Comparison of ENCODE assay signal across 37 cellular contexts in genomic region chr7:74048999-74049599, GRCh38. TPM values are rescaled to one million over a fixed set of nuclear protein-coding genes. Genes with fewer than 3 reads are reported as not detected.
"Had no signal": no experiment of that assay in that cellular context is flagged by ENCODE, and none has a peak within 500 bp of the region (broad histone marks: within the 10 kb centered on the region; RNA-seq: fewer than 3 reads in every experiment).

No MANE protein-coding gene starts in this region.

- H3K36me3 ChIP-seq: MG63 had no signal

- DNase-seq: MG63, MM.1S, MV-4-11, NCI-H1048, NCI-H1092, NCI-H1092 treated with DMSO at 0.1 percent for 48 hours, NCI-H1105, NCI-H1105 treated with DMSO at 0.1 percent for 48 hours, NCI-H1417, NCI-H1417 treated with DMSO at 0.1 percent for 48 hours, NCI-H1436, NCI-H1436 treated with DMSO at 0.1 percent for 48 hours, NCI-H146, NCI-H1694, NCI-H1694 treated with DMSO at 0.1 percent for 48 hours, NCI-H187, NCI-H187 treated with DMSO at 0.1 percent for 48 hours, NCI-H1930, NCI-H2029, NCI-H2029 treated with DMSO at 0.1 percent for 48 hours, NCI-H2081, NCI-H2081 treated with DMSO at 0.1 percent for 48 hours, NCI-H2107, NCI-H2171, NCI-H2171 treated with DMSO at 0.1 percent for 48 hours, NCI-H2227 treated with DMSO at 0.1 percent for 48 hours, NCI-H226, NCI-H345, NCI-H446, NCI-H446 treated with DMSO at 0.1 percent for 48 hours, NCI-H510A, NCI-H510A treated with DMSO at 0.1 percent for 48 hours, NCI-H524, NCI-H524 treated with DMSO at 0.1 percent for 48 hours, NCI-H526 had no signal

- H3K27me3 ChIP-seq: MG63 had no signal

- H3K4me3 ChIP-seq: MG63 had no signal

- H3K9me3 ChIP-seq: MG63 had no signal

RNA-seq across cellular contexts. Expression of gene ELN, which starts 21.1 kb away (rescaled TPM):
- total RNA-seq: MCF 10A, NCI-H460 had no signal
